9 cellular contexts compared by ENCODE assay signal in genomic region chr12:46585854-46586621, GRCh38.
DNase-seq lines count a peak whose midpoint lies in the region; ATAC-seq and TF ChIP-seq lines count a peak whose summit lies in the region.
"Had no signal": no experiment of that assay in that cellular context is flagged by ENCODE, and none has a peak within 500 bp of the region (broad histone marks: within the 10 kb centered on the region; RNA-seq: fewer than 3 reads in every experiment).

No MANE protein-coding gene starts in this region.

- no peaks in the 10 kb centered on the region for H3K27me3 Mint-ChIP-seq in CD4-positive, CD25-positive, alpha-beta regulatory T cell

- intact Hi-C loops in thyroid gland (cut with DNase I) = no loop called here

- no peak overlapping the region for H3K27ac ChIP-seq in CD4-positive, CD25-positive, alpha-beta regulatory T cell (ENCODE audit: insufficient read depth, low read length, poor library complexity, severe bottlenecking)
- peak overlapping the region; percentile 19 for H3K27ac ChIP-seq in KOPT-K1 (ENCODE audit: low read depth, low read length, poor library complexity, severe bottlenecking)
- no peak overlapping the region for H3K27ac ChIP-seq in thyroid gland
- H3K27ac ChIP-seq: upper lobe of left lung had no signal

- peaks cover 3 to 4% of the 10 kb centered on the region in 2 experiments for H3K9me3 ChIP-seq in CD4-positive, CD25-positive, alpha-beta regulatory T cell (ENCODE audit: control insufficient read depth in 2 of 2, low read length in 2 of 2)
- H3K9me3 ChIP-seq in KOPT-K1 (ENCODE audit: insufficient read depth, low read length, poor library complexity, severe bottlenecking) (peaks cover 25% of the 10 kb centered on the region), thyroid gland (no peaks in the 10 kb centered on the region)

- H3K36me3 ChIP-seq in CD4-positive, CD25-positive, alpha-beta regulatory T cell (ENCODE audit: control insufficient read depth, insufficient read depth, low read length) = no peaks in the 10 kb centered on the region
- H3K36me3 ChIP-seq in KOPT-K1 (ENCODE audit: insufficient read depth, low read length) (no peaks in the 10 kb centered on the region), thyroid gland (no peaks in the 10 kb centered on the region)
- H3K36me3 ChIP-seq: upper lobe of left lung had no signal

- H3K4me3 Mint-ChIP-seq in CD4-positive, CD25-positive, alpha-beta regulatory T cell = peak overlapping the region in 2 of 4 donors; percentile 48 to 70

- peak overlapping the region in 2 of 3 donors; percentile 70 to 80 for H3K27ac Mint-ChIP-seq in CD4-positive, CD25-positive, alpha-beta regulatory T cell

- H3K27me3 ChIP-seq in CD4-positive, CD25-positive, alpha-beta regulatory T cell (ENCODE audit: control insufficient read depth, insufficient read depth, low read length) = no peaks in the 10 kb centered on the region
- no peaks in the 10 kb centered on the region for H3K27me3 ChIP-seq in thyroid gland
- H3K27me3 ChIP-seq: upper lobe of left lung had no signal

- peaks cover 0 to 35% (median 12%) of the 10 kb centered on the region in 7 donors for H3K9me3 Mint-ChIP-seq in CD4-positive, CD25-positive, alpha-beta regulatory T cell

- no peak for TF ChIP-seq POLR2A in thyroid gland (IDR thresholded peaks at IDR 0.05)

- 68 to 74% methylated on average over 6 to 7 of the region's 7 CpGs for WGBS in thyroid gland, 2 donors

- H3K4me1 Mint-ChIP-seq in CD4-positive, CD25-positive, alpha-beta regulatory T cell = peaks cover 0 to 64% (median 36%) of the 10 kb centered on the region in 4 donors

- ATAC-seq in CD4-positive, CD25-positive, alpha-beta regulatory T cell (ENCODE audit: low read depth in 2 of 2) = no peak
- no peak for ATAC-seq in GM18517 (IDR thresholded peaks at IDR 0.05; ENCODE audit: unreplicated experiment)
- no peak for ATAC-seq in GM18909 (IDR thresholded peaks at IDR 0.05; ENCODE audit: poor library complexity, unreplicated experiment)
- ATAC-seq in HG03378 (IDR thresholded peaks at IDR 0.05; ENCODE audit: unreplicated experiment) = no peak

- peaks cover 12% of the 10 kb centered on the region for H3K4me1 ChIP-seq in CD4-positive, CD25-positive, alpha-beta regulatory T cell (ENCODE audit: control insufficient read depth, insufficient read depth, low read length, poor library complexity, severe bottlenecking)
- peaks cover 4 to 7% of the 10 kb centered on the region in 2 donors for H3K4me1 ChIP-seq in thyroid gland

- TF ChIP-seq CTCF in thyroid gland (IDR thresholded peaks at IDR 0.05) = no peak

- H3K36me3 Mint-ChIP-seq in CD4-positive, CD25-positive, alpha-beta regulatory T cell = peaks cover 15% of the 10 kb centered on the region

- H3K4me3 ChIP-seq in CD4-positive, CD25-positive, alpha-beta regulatory T cell (ENCODE audit: low read depth, low read length) = no peak overlapping the region
- no peak overlapping the region for H3K4me3 ChIP-seq in thyroid gland (replicated peaks in 1 of 3)
- H3K4me3 ChIP-seq: upper lobe of left lung had no signal

- DNase-seq in CD4-positive, CD25-positive, alpha-beta regulatory T cell = peak in 2 of 3 donors; percentile 50 to 85
- DNase-seq in activated CD4-positive, alpha-beta T cell treated with anti-CD3 and anti-CD28 coated beads for 1 hour = peak; percentile 13
- DNase-seq in glomerular visceral epithelial cell (ENCODE audit: extremely low spot score) (peak; percentile 57), thyroid gland (peak; percentile 35 to 38)

Comparison
In these comparisons a context has a peak if more than half of its experiments do, and no peak if none do; other contexts are left out.
1. DNase-seq: peak in every context shown above with its lines; median percentile 68 in CD4-positive, CD25-positive, alpha-beta regulatory T cell; 57 in glomerular visceral epithelial cell; 36 in thyroid gland; 13 in activated CD4-positive, alpha-beta T cell treated with anti-CD3 and anti-CD28 coated beads for 1 hour.